Comparison of ENCODE assay signal across 22 cellular contexts in genomic region chr11:104934594-104934993, GRCh38. TPM values are rescaled to one million over a fixed set of nuclear protein-coding genes. Genes with fewer than 3 reads are reported as not detected.
DNase-seq lines count a peak whose midpoint lies in the region; ATAC-seq and TF ChIP-seq lines count a peak whose summit lies in the region.
"Had no signal": no experiment of that assay in that cellular context is flagged by ENCODE, and none has a peak within 500 bp of the region (broad histone marks: within the 10 kb centered on the region; RNA-seq: fewer than 3 reads in every experiment).

No MANE protein-coding gene starts in this region.

- no peaks in the 10 kb centered on the region for H3K27me3 Mint-ChIP-seq in CD8-positive, alpha-beta T cell (ENCODE audit: low read depth)
- H3K27me3 Mint-ChIP-seq in activated CD8-positive, alpha-beta T cell treated with anti-CD3 and anti-CD28 coated beads, Interleukin-2, amount 10 ng/mL, durations not matched to agents 7 days and 5 days (ENCODE audit: low read depth): no peaks in the 10 kb centered on the region
- no peaks in the 10 kb centered on the region for H3K27me3 Mint-ChIP-seq in naive thymus-derived CD8-positive, alpha-beta T cell

- H3K4me1 ChIP-seq in CD8-positive, alpha-beta T cell (ENCODE audit: insufficient read depth, low read length): peaks cover 17% of the 10 kb centered on the region
- H3K4me1 ChIP-seq: BE2C, stomach, upper lobe of right lung had no signal

- peak overlapping the region; percentile 68 for H3K4me3 Mint-ChIP-seq in CD8-positive, alpha-beta T cell
- H3K4me3 Mint-ChIP-seq in activated CD8-positive, alpha-beta T cell treated with anti-CD3 and anti-CD28 coated beads, Interleukin-2, amount 10 ng/mL, durations not matched to agents 7 days and 5 days: peak overlapping the region; percentile 47
- peak overlapping the region; percentile 31 to 79 (median 74) for H3K4me3 Mint-ChIP-seq in naive thymus-derived CD8-positive, alpha-beta T cell
- H3K4me3 Mint-ChIP-seq: nephron had no signal

- H3K9me3 Mint-ChIP-seq in CD8-positive, alpha-beta T cell: peaks cover 13% of the 10 kb centered on the region
- H3K9me3 Mint-ChIP-seq in activated CD8-positive, alpha-beta T cell treated with anti-CD3 and anti-CD28 coated beads, Interleukin-2, amount 10 ng/mL, durations not matched to agents 7 days and 5 days (ENCODE audit: insufficient read depth): peaks cover 15% of the 10 kb centered on the region
- peaks cover 6 to 29% (median 12%) of the 10 kb centered on the region in 9 donors for H3K9me3 Mint-ChIP-seq in naive thymus-derived CD8-positive, alpha-beta T cell

- H3K36me3 ChIP-seq in CD8-positive, alpha-beta T cell (ENCODE audit: insufficient read depth, low read length): no peaks in the 10 kb centered on the region
- H3K36me3 ChIP-seq: BE2C, stomach, upper lobe of right lung had no signal

- POLR2A ChIA-PET in CD8-positive, alpha-beta T cell (lab: Charles Lee): interaction anchor here (1.5 kb wide), 1 partner anchor 11 kb away, joined by 6 read pairs; no protein-coding TSS in a partner anchor
- POLR2A ChIA-PET in activated CD8-positive, alpha-beta T cell treated with anti-CD3 and anti-CD28 coated beads, Interleukin-2, amount 10 ng/mL, durations not matched to agents 7 days and 5 days (lab: Charles Lee): interaction anchor here (1.2 kb wide), 1 partner anchor 16 kb away, joined by 3 read pairs; no protein-coding TSS in a partner anchor
- POLR2A ChIA-PET in naive thymus-derived CD8-positive, alpha-beta T cell (lab: Charles Lee): interaction anchor here (2.0 kb wide), 1 partner anchor 17 kb away, joined by 10 read pairs; no protein-coding TSS in a partner anchor

- intact Hi-C loops in CD8-positive, alpha-beta T cell (cut with DNase I, micrococcal nuclease): loop anchor here in 1 of 2 experiments (5.0 kb wide), 1 partner anchor 37 kb away; the partner anchor contains the start of gene CASP12

- H3K27ac Mint-ChIP-seq in CD8-positive, alpha-beta T cell: no peak overlapping the region
- H3K27ac Mint-ChIP-seq in activated CD8-positive, alpha-beta T cell treated with anti-CD3 and anti-CD28 coated beads, Interleukin-2, amount 10 ng/mL, durations not matched to agents 7 days and 5 days: peak overlapping the region; percentile 76
- H3K27ac Mint-ChIP-seq in naive thymus-derived CD8-positive, alpha-beta T cell: peak overlapping the region in 6 of 10 donors; percentile 7 to 61 (median 48)
- H3K27ac Mint-ChIP-seq: nephron had no signal

- no peak overlapping the region for H3K27ac ChIP-seq in CD8-positive, alpha-beta T cell (ENCODE audit: low read depth, low read length)
- H3K27ac ChIP-seq: KMS-11, stomach, upper lobe of right lung had no signal

- H3K27me3 ChIP-seq in CD8-positive, alpha-beta T cell (ENCODE audit: insufficient read depth, low read length): no peaks in the 10 kb centered on the region
- H3K27me3 ChIP-seq: BE2C, stomach, upper lobe of right lung had no signal

- DNase-seq in CD8-positive, alpha-beta T cell: no peak
- DNase-seq in KBM-7: peak; percentile 75
- DNase-seq in activated CD8-positive, alpha-beta T cell treated with anti-CD3 and anti-CD28 coated beads, Interleukin-2, amount 10 ng/mL, durations not matched to agents 7 days and 5 days: peak; percentile 33
- peak in 3 of 10 donors; percentile 37 to 46 (median 43) for DNase-seq in naive thymus-derived CD8-positive, alpha-beta T cell
- DNase-seq: BE2C; foreskin melanocyte; mammary epithelial cell; NCI-H1105; NCI-H2081 treated with DMSO at 0.1 percent for 48 hours; NCI-H524 treated with DMSO at 0.1 percent for 48 hours; posterior cingulate gyrus; stimulated activated CD4-positive, alpha-beta T cell treated with anti-CD3 and anti-CD28 coated beads, Interleukin-1b, Interleukin-23, amount 100 ng/mL, for 48 hours; stomach; upper lobe of right lung had no signal

- no peaks in the 10 kb centered on the region for H3K9me3 ChIP-seq in CD8-positive, alpha-beta T cell (ENCODE audit: low read length)
- H3K9me3 ChIP-seq: stomach, upper lobe of right lung had no signal

- no peak overlapping the region for H3K4me3 ChIP-seq in CD8-positive, alpha-beta T cell (ENCODE audit: low read depth, low read length)
- H3K4me3 ChIP-seq: GM12878, stomach, upper lobe of right lung had no signal

- H3K4me1 Mint-ChIP-seq in CD8-positive, alpha-beta T cell (ENCODE audit: low read depth): peaks cover 35% of the 10 kb centered on the region
- peaks cover 35% of the 10 kb centered on the region for H3K4me1 Mint-ChIP-seq in activated CD8-positive, alpha-beta T cell treated with anti-CD3 and anti-CD28 coated beads, Interleukin-2, amount 10 ng/mL, durations not matched to agents 7 days and 5 days (ENCODE audit: low read depth)
- H3K4me1 Mint-ChIP-seq in naive thymus-derived CD8-positive, alpha-beta T cell: peaks cover 17 to 58% (median 24%) of the 10 kb centered on the region in 4 donors
- H3K4me1 Mint-ChIP-seq: nephron had no signal

- in situ Hi-C loops in KBM-7 (cut with MboI; ENCODE audit: low pct_unique_long_range_greater_than_20kb, low sequenced_read_pairs): no loop called here

- TF ChIP-seq CTCF in CD8-positive, alpha-beta T cell (IDR thresholded peaks at IDR 0.05): no peak

- CTCF ChIA-PET in CD8-positive, alpha-beta T cell (lab: Charles Lee): no interaction called here
- CTCF ChIA-PET in activated CD8-positive, alpha-beta T cell treated with anti-CD3 and anti-CD28 coated beads, Interleukin-2, amount 10 ng/mL, durations not matched to agents 7 days and 5 days (lab: Charles Lee): interaction anchor here (1.1 to 3.5 kb wide), 2 partner anchors 9 to 12 kb away, joined by 3 to 14 read pairs; no protein-coding TSS in a partner anchor

- peaks cover 6% of the 10 kb centered on the region for H3K36me3 Mint-ChIP-seq in CD8-positive, alpha-beta T cell
- peaks cover 57% of the 10 kb centered on the region for H3K36me3 Mint-ChIP-seq in activated CD8-positive, alpha-beta T cell treated with anti-CD3 and anti-CD28 coated beads, Interleukin-2, amount 10 ng/mL, durations not matched to agents 7 days and 5 days (ENCODE audit: low read depth)
- H3K36me3 Mint-ChIP-seq in naive thymus-derived CD8-positive, alpha-beta T cell: peaks cover 0 to 13% (median 13%) of the 10 kb centered on the region in 3 donors

- ATAC-seq in CD8-positive, alpha-beta T cell: peak; percentile 69
- peak; percentile 86 for ATAC-seq in activated CD8-positive, alpha-beta T cell treated with anti-CD3 and anti-CD28 coated beads, Interleukin-2, amount 10 ng/mL, durations not matched to agents 7 days and 5 days
- peak; percentile 68 to 94 for ATAC-seq in naive thymus-derived CD8-positive, alpha-beta T cell
- ATAC-seq in GM19351 (IDR thresholded peaks at IDR 0.05; ENCODE audit: unreplicated experiment) (no peak), GM18867 (IDR thresholded peaks at IDR 0.05; ENCODE audit: unreplicated experiment) (no peak), GM18511 (IDR thresholded peaks at IDR 0.05; ENCODE audit: unreplicated experiment) (no peak)
- ATAC-seq: GM12878, upper lobe of right lung had no signal

RNA-seq across cellular contexts. Expression of gene CASP4, which starts 33.8 kb away (rescaled TPM):
- total RNA-seq in CD8-positive, alpha-beta T cell: 10 to 100 TPM; 63.5 to 75.5 TPM
- total RNA-seq in activated CD8-positive, alpha-beta T cell treated with anti-CD3 and anti-CD28 coated beads, Interleukin-2, amount 10 ng/mL, durations not matched to agents 7 days and 5 days: 100 to 1,000 TPM; 102 to 111 TPM
- 10 to 100 TPM; 77.2 to 81.9 TPM for total RNA-seq in naive thymus-derived CD8-positive, alpha-beta T cell
- 10 to 100 TPM; 71.9 to 84.0 (median 76.5) TPM for polyA plus RNA-seq in naive thymus-derived CD8-positive, alpha-beta T cell

RNA-seq across cellular contexts. Expression of gene CASP12, which starts 36.3 kb away (rescaled TPM):
- total RNA-seq in CD8-positive, alpha-beta T cell: not detected
- total RNA-seq in activated CD8-positive, alpha-beta T cell treated with anti-CD3 and anti-CD28 coated beads, Interleukin-2, amount 10 ng/mL, durations not matched to agents 7 days and 5 days: not detected
- not detected for total RNA-seq in naive thymus-derived CD8-positive, alpha-beta T cell
- not detected for polyA plus RNA-seq in naive thymus-derived CD8-positive, alpha-beta T cell
- total RNA-seq: epithelial cell of proximal tubule, GM12878, kidney epithelial cell, mammary epithelial cell had no signal
- polyA plus RNA-seq: mammary epithelial cell had no signal

Comparison
In these comparisons a context has a peak if more than half of its experiments do, and no peak if none do; other contexts are left out.
1. ATAC-seq: peak in CD8-positive, alpha-beta T cell (single experiment), activated CD8-positive, alpha-beta T cell treated with anti-CD3 and anti-CD28 coated beads, Interleukin-2, amount 10 ng/mL, durations not matched to agents 7 days and 5 days (single experiment) and naive thymus-derived CD8-positive, alpha-beta T cell (2 of 2); none in GM19351 (single experiment), GM18867 (single experiment) and GM18511 (single experiment).
2. DNase-seq: peak in KBM-7 (single experiment) and activated CD8-positive, alpha-beta T cell treated with anti-CD3 and anti-CD28 coated beads, Interleukin-2, amount 10 ng/mL, durations not matched to agents 7 days and 5 days (single experiment); none in CD8-positive, alpha-beta T cell (0 of 7).
3. Peak in every context shown above with its lines, with median percentiles within 50 percentile points of each other: H3K4me3 Mint-ChIP-seq.